Comparison of ENCODE assay signal across 10 cellular contexts in the genomic region with DNA sequence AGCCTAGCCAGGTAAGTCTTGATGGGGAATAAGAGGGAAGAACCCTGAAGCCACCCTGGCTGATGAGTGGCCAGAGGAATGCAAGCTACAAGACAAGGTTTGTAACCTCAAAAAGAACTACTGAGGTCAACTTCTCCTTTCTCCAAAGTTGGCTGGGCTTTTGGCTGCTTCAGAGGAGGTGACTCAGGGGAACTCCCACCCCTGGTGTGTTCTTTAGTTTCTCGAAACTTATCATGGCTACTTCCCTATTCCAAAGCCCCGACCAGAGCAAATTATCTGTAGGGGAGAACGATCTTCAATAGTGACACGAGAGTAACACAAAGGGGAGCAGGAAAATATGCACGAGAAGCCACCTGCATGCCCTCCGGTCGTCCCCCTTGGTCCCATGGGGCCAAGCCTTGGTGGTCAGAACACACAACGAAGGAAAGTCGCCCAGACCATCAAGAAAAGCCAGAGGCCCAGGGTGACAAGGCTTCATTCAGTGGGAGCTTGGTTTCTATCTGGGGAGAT. TPM values are rescaled to one million over a fixed set of nuclear protein-coding genes. Genes with fewer than 3 reads are reported as not detected.
DNase-seq lines count a peak whose midpoint lies in the region; ATAC-seq lines count a peak whose summit lies in the region.
"Had no signal": no experiment of that assay in that cellular context is flagged by ENCODE, and none has a peak within 500 bp of the region (broad histone marks: within the 10 kb centered on the region; RNA-seq: fewer than 3 reads in every experiment).

No MANE protein-coding gene starts in this region.

- H3K4me2 ChIP-seq in trophoblast cell (ENCODE audit: low read length): no peak overlapping the region

- H3K4me3 Mint-ChIP-seq in immature natural killer cell: no peak overlapping the region

- no peaks in the 10 kb centered on the region for H3K4me1 Mint-ChIP-seq in immature natural killer cell

- H2AFZ ChIP-seq in trophoblast cell (ENCODE audit: insufficient read depth, low read length, poor library complexity): no peak overlapping the region
- H2AFZ ChIP-seq: parathyroid adenoma had no signal

- no peak overlapping the region for H3K9ac ChIP-seq in trophoblast cell (ENCODE audit: low read length)
- H3K9ac ChIP-seq: parathyroid adenoma had no signal

- no peak overlapping the region for H2BK12ac ChIP-seq in trophoblast cell (ENCODE audit: low read length)

- H4K8ac ChIP-seq in trophoblast cell (ENCODE audit: low read depth, low read length): no peak overlapping the region

- no peak overlapping the region for H3K23ac ChIP-seq in trophoblast cell (ENCODE audit: low read length)

- H3K4ac ChIP-seq in trophoblast cell (ENCODE audit: low read depth, low read length): no peak overlapping the region

- no peak overlapping the region for H3K18ac ChIP-seq in trophoblast cell (ENCODE audit: low read length)

- WGBS in trophoblast cell (ENCODE audit: extremely low coverage, insufficient coverage, insufficient read length): no CpG with 5 or more reads among the region's 9 CpGs

- H3K4me3 ChIP-seq in trophoblast cell (ENCODE audit: low read depth, low read length): no peak overlapping the region

- peaks cover 5% of the 10 kb centered on the region for H3K9me3 ChIP-seq in trophoblast cell (ENCODE audit: insufficient read depth, low read depth, low read length)

- ATAC-seq in GM19043 (IDR thresholded peaks at IDR 0.05; ENCODE audit: low read depth, unreplicated experiment) (peak; percentile 38), HG02970 (IDR thresholded peaks at IDR 0.05; ENCODE audit: low FRiP score, unreplicated experiment) (peak; percentile 35), GM18870 (IDR thresholded peaks at IDR 0.05; ENCODE audit: unreplicated experiment) (no peak)

- no peaks in the 10 kb centered on the region for H3K36me3 ChIP-seq in trophoblast cell (ENCODE audit: control insufficient read depth in 1 of 2, insufficient read depth in 2 of 2, low read length in 2 of 2)

- H2AK5ac ChIP-seq in trophoblast cell (ENCODE audit: low read length): no peak overlapping the region

- no peaks in the 10 kb centered on the region for H3K79me1 ChIP-seq in trophoblast cell (ENCODE audit: low read length)

- no peak overlapping the region for H4K91ac ChIP-seq in trophoblast cell (ENCODE audit: low read depth, low read length)

- no peak overlapping the region for H3K14ac ChIP-seq in trophoblast cell (ENCODE audit: low read length)

- no peaks in the 10 kb centered on the region for H3K4me1 ChIP-seq in trophoblast cell (ENCODE audit: control insufficient read depth in 1 of 2, insufficient read depth in 2 of 2, low read length in 2 of 2)
- H3K4me1 ChIP-seq: parathyroid adenoma had no signal

- DNase-seq in SKM-1 (lab: John Stamatoyannopoulos, UW; ENCODE audit: unreplicated experiment) (peak; percentile 94), trophoblast cell (peak; percentile 5 to 39), HT-29 (ENCODE audit: low spot score) (no peak), cerebellar nuclear complex (lab: John Stamatoyannopoulos, UW) (no peak), immature natural killer cell (no peak)

- no peaks in the 10 kb centered on the region for H3K79me2 ChIP-seq in trophoblast cell (ENCODE audit: control insufficient read depth, insufficient read depth, low read length, poor library complexity)
- H3K79me2 ChIP-seq: parathyroid adenoma had no signal

- H3K9me3 Mint-ChIP-seq in immature natural killer cell: no peaks in the 10 kb centered on the region

- H3K36me3 Mint-ChIP-seq in immature natural killer cell: no peaks in the 10 kb centered on the region

- no peak overlapping the region for H2BK120ac ChIP-seq in trophoblast cell (ENCODE audit: insufficient read depth, low read length, poor library complexity)

- H3K27me3 ChIP-seq in trophoblast cell (ENCODE audit: insufficient read depth, low read length): no peaks in the 10 kb centered on the region

- no peak overlapping the region for H3K27ac Mint-ChIP-seq in immature natural killer cell

- H4K12ac ChIP-seq in trophoblast cell (ENCODE audit: low read depth, low read length): no peak overlapping the region

- H3K27ac ChIP-seq in trophoblast cell (ENCODE audit: low read depth, low read length): no peak overlapping the region
- H3K27ac ChIP-seq: parathyroid adenoma had no signal

- H3K27me3 Mint-ChIP-seq in immature natural killer cell (ENCODE audit: low read depth in 3 of 3): peaks cover 0 to 4% (median 0%) of the 10 kb centered on the region in 3 donors

- H2BK5ac ChIP-seq in trophoblast cell (ENCODE audit: low read depth, low read length, poor library complexity): no peak overlapping the region

RNA-seq across cellular contexts. Expression of a gene that starts 6.5 kb away (rescaled TPM):
- polyA plus RNA-seq in trophoblast cell (2013): 0.07 TPM in 1 of 2 replicates, not detected in the other
- 0.31 TPM in 1 of 2 replicates, not detected in the other for total RNA-seq in HT-29 (2014; rRNA removed; shearing (Covaris generic))
- 10 to 100 TPM; 11.2 to 16.1 (median 12.2) TPM for polyA plus RNA-seq in immature natural killer cell
- total RNA-seq: endothelial cell of umbilical vein had no signal
- polyA plus RNA-seq: endothelial cell of umbilical vein had no signal

Comparison
In these comparisons a context has a peak if more than half of its experiments do, and no peak if none do; other contexts are left out.
1. DNase-seq: peak in SKM-1 (single experiment) and trophoblast cell (2 of 2); none in HT-29 (single experiment), cerebellar nuclear complex (0 of 2) and immature natural killer cell (0 of 3).